ENCODE assay signal across 8 cellular contexts in the genomic region with DNA sequence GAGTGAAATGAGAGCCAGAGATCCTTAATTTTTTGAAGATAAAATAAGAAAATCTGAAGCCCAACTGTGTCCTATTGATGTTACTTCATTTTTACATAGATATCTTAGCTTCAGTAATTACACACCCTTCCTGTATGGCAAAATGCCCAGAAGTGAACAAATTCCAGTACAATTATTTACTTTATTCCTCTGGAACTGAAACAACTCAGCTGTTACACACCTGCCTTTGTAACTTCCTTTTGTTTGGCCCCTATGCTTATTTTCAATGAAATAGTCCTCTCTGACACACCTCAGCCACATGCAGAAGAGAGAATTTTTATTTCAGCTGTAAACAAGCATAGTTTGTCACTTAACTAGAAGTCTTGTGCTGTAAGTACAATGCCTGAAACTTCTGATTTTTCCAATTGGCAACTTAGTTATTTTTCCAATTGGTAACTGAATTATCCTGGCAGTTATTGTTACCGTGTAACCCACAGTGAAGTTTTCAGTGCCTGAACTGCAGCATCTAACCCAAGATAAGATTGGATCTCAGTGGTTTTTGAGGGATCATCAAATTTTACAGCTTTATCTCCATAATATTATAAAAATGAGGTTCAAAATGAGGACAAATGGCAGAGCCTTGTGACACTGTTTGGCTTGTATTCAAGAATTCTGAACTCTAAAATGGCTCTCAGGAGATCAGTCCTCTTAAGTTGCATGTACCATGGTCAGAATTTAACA.
A peak's percentile ranks its signal among the peaks of the same experiment; 100 is the strongest.
DNase-seq lines count a peak whose midpoint lies in the region; ATAC-seq, FAIRE-seq and TF ChIP-seq lines count a peak whose summit lies in the region.

No MANE protein-coding gene starts in this region.

- ATAC-seq in SK-N-SH treated with all-trans-retinoic acid at 6 μM for 48 hours (peak; percentile 68), heart right ventricle (peak; percentile 41 to 86 (median 74))

- peaks cover 7% of the 10 kb centered on the region for H3K4me1 Mint-ChIP-seq in activated T-helper 2 cell treated with anti-CD3 and anti-CD28 coated beads, Interferon-gamma antibody, Interleukin-2, Interleukin-4, amounts not matched to agents 10 μg/mL and 5 μg/mL and 100 μg/mL, durations not matched to agents 14 hours and 24 hours and 36 hours (ENCODE audit: low read depth)

- H3K27me3 Mint-ChIP-seq in activated T-helper 2 cell treated with anti-CD3 and anti-CD28 coated beads, Interferon-gamma antibody, Interleukin-2, Interleukin-4, amounts not matched to agents 10 μg/mL and 5 μg/mL and 100 μg/mL, durations not matched to agents 14 hours and 24 hours and 36 hours (ENCODE audit: low read depth) = no peaks in the 10 kb centered on the region

- H3K9me3 Mint-ChIP-seq in activated T-helper 2 cell treated with anti-CD3 and anti-CD28 coated beads, Interferon-gamma antibody, Interleukin-2, Interleukin-4, amounts not matched to agents 10 μg/mL and 5 μg/mL and 100 μg/mL, durations not matched to agents 14 hours and 24 hours and 36 hours = no peaks in the 10 kb centered on the region

- H3K27ac ChIP-seq in heart right ventricle = peak overlapping the region in 6 of 10 donors; percentile 11 to 67 (median 40)

- FAIRE-seq in urothelium cell line (lab: Jason Lieb, UNC) = no peak

- intact Hi-C loops in heart right ventricle (cut with DNase I) = no loop called here
- intact Hi-C loops in posterior vena cava (cut with DNase I) = no loop called here
- intact Hi-C loops in activated T-helper 2 cell treated with anti-CD3 and anti-CD28 coated beads, Interferon-gamma antibody, Interleukin-2, Interleukin-4, amounts not matched to agents 10 μg/mL and 5 μg/mL and 100 μg/mL, durations not matched to agents 14 hours and 24 hours and 36 hours (cut with micrococcal nuclease) = no loop called here

- WGBS in heart right ventricle, 2 donors = 47 to 53% methylated on average over 1 of the region's 1 CpG

- no peak overlapping the region for H3K4me3 ChIP-seq in heart right ventricle

- peaks cover 7% of the 10 kb centered on the region for H3K36me3 Mint-ChIP-seq in activated T-helper 2 cell treated with anti-CD3 and anti-CD28 coated beads, Interferon-gamma antibody, Interleukin-2, Interleukin-4, amounts not matched to agents 10 μg/mL and 5 μg/mL and 100 μg/mL, durations not matched to agents 14 hours and 24 hours and 36 hours (ENCODE audit: low read depth)

- DNase-seq in NCI-H2107 treated with DMSO at 0.1 percent for 48 hours (lab: John Stamatoyannopoulos, UW; ENCODE audit: unreplicated experiment) = peak; percentile 46
- DNase-seq in NCI-H2107 (lab: John Stamatoyannopoulos, UW) = no peak
- DNase-seq in heart right ventricle = peak in 1 of 2 donors; percentile 61
- DNase-seq in urothelium cell line (ENCODE audit: low spot score) = peak; percentile 16
- no peak for DNase-seq in posterior vena cava (ENCODE audit: low spot score)
- DNase-seq in HuH-7.5 (ENCODE audit: low spot score) = no peak
- DNase-seq in activated T-helper 2 cell treated with anti-CD3 and anti-CD28 coated beads, Interferon-gamma antibody, Interleukin-2, Interleukin-4, amounts not matched to agents 10 μg/mL and 5 μg/mL and 100 μg/mL, durations not matched to agents 14 hours and 24 hours and 36 hours (ENCODE audit: low spot score) = no peak

- H3K4me1 ChIP-seq in heart right ventricle = peaks cover 0 to 28% (median 21%) of the 10 kb centered on the region in 9 donors

- no peak overlapping the region for H3K27ac Mint-ChIP-seq in activated T-helper 2 cell treated with anti-CD3 and anti-CD28 coated beads, Interferon-gamma antibody, Interleukin-2, Interleukin-4, amounts not matched to agents 10 μg/mL and 5 μg/mL and 100 μg/mL, durations not matched to agents 14 hours and 24 hours and 36 hours

- H3K4me3 Mint-ChIP-seq in activated T-helper 2 cell treated with anti-CD3 and anti-CD28 coated beads, Interferon-gamma antibody, Interleukin-2, Interleukin-4, amounts not matched to agents 10 μg/mL and 5 μg/mL and 100 μg/mL, durations not matched to agents 14 hours and 24 hours and 36 hours (ENCODE audit: low read depth) = no peak overlapping the region

- no peak for TF ChIP-seq CTCF in heart right ventricle (IDR thresholded peaks at IDR 0.05)

- H3K9me3 ChIP-seq in heart right ventricle = no peaks in the 10 kb centered on the region

- peaks cover 0 to 31% (median 0%) of the 10 kb centered on the region in 9 donors for H3K36me3 ChIP-seq in heart right ventricle

- no peaks in the 10 kb centered on the region for H3K27me3 ChIP-seq in heart right ventricle

TF ChIP-seq in SK-N-SH treated with all-trans-retinoic acid at 6 μM for 48 hours, 23 proteins besides CTCF, POLR2A, EP300 and RAD21:
- TF ChIP-seq PATZ1 (CRISPR knock-in tag; IDR thresholded peaks at IDR 0.05; ENCODE audit: borderline replicate concordance) = no peak
- 0 out of 2 replicates have a peak, but pooled peaks have one; percentile 16 for TF ChIP-seq ZFP3 (CRISPR knock-in tag; IDR thresholded peaks at IDR 0.05)
- 0 out of 2 replicates have a peak, but pooled peaks have one; percentile 7 for TF ChIP-seq CREB5 (CRISPR knock-in tag; IDR thresholded peaks at IDR 0.05; ENCODE audit: low read depth)
- TF ChIP-seq GLIS3 (CRISPR knock-in tag; IDR thresholded peaks at IDR 0.05) = no peak
- no peak for TF ChIP-seq ZNF70 (CRISPR knock-in tag; IDR thresholded peaks at IDR 0.05)
- TF ChIP-seq TCF4 (CRISPR knock-in tag; IDR thresholded peaks at IDR 0.05; ENCODE audit: borderline replicate concordance) = no peak
- TF ChIP-seq ISL1 (CRISPR knock-in tag; IDR thresholded peaks at IDR 0.05) = peak; percentile 50
- TF ChIP-seq ZC3H10 (CRISPR knock-in tag; IDR thresholded peaks at IDR 0.05) = no peak
- peak; percentile 49; the same call in 1 of the 2 replicates for TF ChIP-seq TSHZ2 (CRISPR knock-in tag; IDR thresholded peaks at IDR 0.05)

Comparison
In these comparisons a context has a peak if more than half of its experiments do, and no peak if none do; other contexts are left out.
1. DNase-seq: peak in NCI-H2107 treated with DMSO at 0.1 percent for 48 hours (single experiment) and urothelium cell line (single experiment); none in NCI-H2107 (single experiment), posterior vena cava (single experiment), HuH-7.5 (single experiment) and activated T-helper 2 cell treated with anti-CD3 and anti-CD28 coated beads, Interferon-gamma antibody, Interleukin-2, Interleukin-4, amounts not matched to agents 10 μg/mL and 5 μg/mL and 100 μg/mL, durations not matched to agents 14 hours and 24 hours and 36 hours (single experiment).